Comparison of ENCODE assay signal across 9 cellular contexts in the genomic region with DNA sequence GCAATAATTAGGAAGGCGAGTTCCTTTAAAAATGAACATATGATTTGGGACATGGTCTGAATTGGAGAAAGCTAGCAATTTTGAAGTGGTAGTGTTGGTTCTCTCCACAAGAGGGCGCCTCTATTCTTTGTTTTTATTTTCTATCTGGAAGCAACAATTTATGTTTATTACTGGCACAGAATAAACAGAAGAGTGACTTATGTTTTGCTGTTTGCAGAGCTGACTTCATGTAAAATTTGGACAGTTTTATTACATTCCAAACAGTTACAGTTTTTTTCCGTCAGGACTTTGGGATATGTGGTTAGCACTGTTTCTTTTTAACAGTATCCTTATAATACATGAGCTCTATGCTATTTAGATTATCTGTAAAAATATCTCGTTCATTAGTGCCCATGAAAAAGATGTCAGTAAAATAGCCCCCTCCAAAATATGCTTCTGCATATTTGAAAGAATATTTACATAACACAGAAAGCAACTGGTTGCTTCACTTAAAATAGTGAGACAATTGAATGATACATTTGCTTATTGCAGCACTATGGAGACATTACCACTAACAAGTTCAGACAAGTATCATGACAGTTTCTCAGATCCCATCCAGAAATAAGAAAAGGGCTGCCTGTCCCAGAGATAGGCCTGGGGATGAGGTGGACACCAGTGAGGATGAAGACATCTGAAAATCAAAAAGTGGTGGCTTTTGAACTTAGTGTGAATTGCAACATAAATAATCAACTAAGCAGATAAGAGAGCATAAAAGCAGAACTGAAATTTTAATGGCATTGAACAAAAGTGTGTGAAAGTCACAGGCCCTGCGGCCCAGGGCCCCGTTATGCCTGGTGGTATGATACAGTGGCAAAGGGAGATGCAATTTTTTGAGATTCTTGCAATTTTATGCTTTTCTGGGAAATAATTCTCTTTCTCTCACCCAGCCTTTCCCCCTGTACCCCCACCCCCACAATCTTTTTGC. TPM values are rescaled to one million over a fixed set of nuclear protein-coding genes. Genes with fewer than 3 reads are reported as not detected.
DNase-seq lines count a peak whose midpoint lies in the region; ATAC-seq and TF ChIP-seq lines count a peak whose summit lies in the region.
"Had no signal": no experiment of that assay in that cellular context is flagged by ENCODE, and none has a peak within 500 bp of the region (broad histone marks: within the 10 kb centered on the region; RNA-seq: fewer than 3 reads in every experiment).

No MANE protein-coding gene starts in this region.

- no peaks in the 10 kb centered on the region for H3K79me2 ChIP-seq in MM.1S (ENCODE audit: low read length)

- H3K27me3 ChIP-seq in MM.1S (replicated peaks; ENCODE audit: insufficient read depth, low read length) (no peaks in the 10 kb centered on the region), sigmoid colon (peaks cover 0 to 8% (median 0%) of the 10 kb centered on the region in 3 donors)

- TF ChIP-seq CTCF in MM.1S (IDR thresholded peaks at IDR 0.05; ENCODE audit: low read length): peak; percentile 48
- peak in 3 of 4 experiments; percentile 38 to 77 (median 73) for TF ChIP-seq CTCF in sigmoid colon (IDR thresholded peaks at IDR 0.05)

- in situ Hi-C loops in G401 (cut with HindIII; ENCODE audit: low sequenced_read_pairs): no loop called here

- H3K9me3 ChIP-seq in MM.1S (replicated peaks; ENCODE audit: insufficient read depth, low read length): no peaks in the 10 kb centered on the region
- H3K9me3 ChIP-seq in sigmoid colon: no peaks in the 10 kb centered on the region

- 30 to 43% methylated on average over 6 of the region's 6 CpGs for WGBS in sigmoid colon, 2 donors

- no peaks in the 10 kb centered on the region for H4K20me1 ChIP-seq in MM.1S (ENCODE audit: insufficient read depth, low read length)

- H2AFZ ChIP-seq in MM.1S (ENCODE audit: low read length): peak overlapping the region; percentile 69; the same call in 1 of the 2 replicates

- H3K36me3 ChIP-seq in MM.1S (replicated peaks; ENCODE audit: insufficient read depth, low read length) (no peaks in the 10 kb centered on the region), sigmoid colon (no peaks in the 10 kb centered on the region)

- no peaks in the 10 kb centered on the region for H3F3A ChIP-seq in MM.1S (ENCODE audit: insufficient read depth, low read length)

- H3K4me1 ChIP-seq in MM.1S (ENCODE audit: low read length) (no peaks in the 10 kb centered on the region), sigmoid colon (no peaks in the 10 kb centered on the region)

- H3K27ac ChIP-seq in MM.1S (ENCODE audit: low read length) (no peak overlapping the region), sigmoid colon (no peak overlapping the region)

- H3K4me3 ChIP-seq in MM.1S (ENCODE audit: low read length) (no peak overlapping the region), sigmoid colon (no peak overlapping the region)

- TF ChIP-seq EP300 in sigmoid colon (IDR thresholded peaks at IDR 0.05): no peak

- H3K9ac ChIP-seq in MM.1S (ENCODE audit: low read length): no peak overlapping the region

- H3K9me2 ChIP-seq in MM.1S (replicated peaks; ENCODE audit: insufficient read depth, low read length): no peaks in the 10 kb centered on the region

- DNase-seq in AG20443 (ENCODE audit: low spot score) (peak; percentile 47), G401 (ENCODE audit: low spot score) (peak; percentile 61), MM.1S (peak; percentile 15), germinal center (ENCODE audit: low spot score) (peak; percentile 42), sigmoid colon (no peak)
- peak; percentile 9 to 52 for DNase-seq in activated CD4-positive, alpha-beta T cell treated with anti-CD3 and anti-CD28 coated beads for 4 hours

- TF ChIP-seq POLR2A in sigmoid colon (IDR thresholded peaks at IDR 0.05): no peak

- peak overlapping the region; percentile 73; the same call in 1 of the 2 replicates for H3K4me2 ChIP-seq in MM.1S (ENCODE audit: low read depth, low read length)

- intact Hi-C loops in sigmoid colon (cut with DNase I): loop anchor here (2.0 kb wide), 1 partner anchor 640 kb away; no protein-coding TSS in a partner anchor

- no peak for ATAC-seq in HG03565 (IDR thresholded peaks at IDR 0.05; ENCODE audit: unreplicated experiment)
- ATAC-seq in HG02981 (IDR thresholded peaks at IDR 0.05; ENCODE audit: unreplicated experiment): no peak

RNA-seq across cellular contexts. Expression of gene FGF9, which starts 32.3 kb away (rescaled TPM):
- total RNA-seq in G401 (2014; rRNA removed; shearing (Covaris generic)): not detected in 2 replicates
- 1 to 10 TPM in 1 of 4 donors, under 1 TPM in 3; 0.36 to 1.4 (median 0.75) TPM for total RNA-seq in sigmoid colon
- under 1 TPM; 0.36 to 0.60 (median 0.46) TPM for polyA plus RNA-seq in sigmoid colon
- total RNA-seq: NCI-H460 had no signal

RNA-seq across cellular contexts. Expression of gene MICU2, which starts 34.6 kb away (rescaled TPM):
- total RNA-seq in G401 (2014; rRNA removed; shearing (Covaris generic)): 75.6 and 97.0 TPM in 2 replicates
- 10 to 100 TPM; 23.1 to 51.0 (median 37.5) TPM for total RNA-seq in sigmoid colon
- polyA plus RNA-seq in sigmoid colon: 100 to 1,000 TPM in 1 of 3 donors, 10 to 100 TPM in 2; 45.9 to 104 (median 68.5) TPM
